ENCODE assay signal across 10 cellular contexts in genomic region chr2:219452361-219453317, GRCh38. TPM values are rescaled to one million over a fixed set of nuclear protein-coding genes. Genes with fewer than 3 reads are reported as not detected.
A peak's percentile ranks its signal among the peaks of the same experiment; 100 is the strongest.
DNase-seq lines count a peak whose midpoint lies in the region; ATAC-seq and TF ChIP-seq lines count a peak whose summit lies in the region.
"Had no signal": no experiment of that assay in that cellular context is flagged by ENCODE, and none has a peak within 500 bp of the region (broad histone marks: within the 10 kb centered on the region; RNA-seq: fewer than 3 reads in every experiment).

No MANE protein-coding gene starts in this region.

- H3K36me3 ChIP-seq in aorta (ENCODE audit: control insufficient read depth in 1 of 2, insufficient read depth in 2 of 2, low read length in 1 of 2) (peaks cover 0 to 9% of the 10 kb centered on the region in 2 donors), MM.1S (replicated peaks; ENCODE audit: insufficient read depth, low read length) (no peaks in the 10 kb centered on the region)

- H3K4me2 ChIP-seq in MM.1S (ENCODE audit: low read depth, low read length) = no peak overlapping the region

- peaks cover 18% of the 10 kb centered on the region for H3K27me3 Mint-ChIP-seq in activated CD8-positive, alpha-beta T cell treated with anti-CD3 and anti-CD28 coated beads, Interleukin-2, amount 10 ng/mL, durations not matched to agents 7 days and 5 days (ENCODE audit: low read depth)
- H3K27me3 Mint-ChIP-seq in activated CD8-positive, alpha-beta T cell treated with anti-CD3 and anti-CD28 coated beads for 36 hours = peaks cover 8% of the 10 kb centered on the region

- H3K9ac ChIP-seq in MM.1S (ENCODE audit: low read length) = no peak overlapping the region

- H3K4me3 ChIP-seq in choroid plexus epithelial cell (ENCODE audit: low read depth, low read length) = no peak overlapping the region
- H3K4me3 ChIP-seq in aorta (ENCODE audit: low read length in 2 of 2) = no peak overlapping the region
- H3K4me3 ChIP-seq in MM.1S (ENCODE audit: low read length) = no peak overlapping the region

- peaks cover 2 to 4% of the 10 kb centered on the region in 2 donors for H3K4me1 ChIP-seq in aorta (ENCODE audit: control insufficient read depth in 1 of 2, insufficient read depth in 2 of 2, low read length in 2 of 2)
- H3K4me1 ChIP-seq in MM.1S (ENCODE audit: low read length) = no peaks in the 10 kb centered on the region

- peak overlapping the region; percentile 89 to 99 for H3K27ac ChIP-seq in aorta (ENCODE audit: low read depth in 1 of 2, low read length in 2 of 2)
- no peak overlapping the region for H3K27ac ChIP-seq in MM.1S (ENCODE audit: low read length)

- H3K79me2 ChIP-seq in MM.1S (ENCODE audit: low read length) = no peaks in the 10 kb centered on the region

- no peak for TF ChIP-seq CTCF in activated CD8-positive, alpha-beta T cell treated with anti-CD3 and anti-CD28 coated beads for 36 hours (IDR thresholded peaks at IDR 0.05)
- no peak for TF ChIP-seq CTCF in choroid plexus epithelial cell (conservative IDR thresholded peaks at IDR 0.05; ENCODE audit: low read depth, low read length)
- no peak for TF ChIP-seq CTCF in MM.1S (IDR thresholded peaks at IDR 0.05; ENCODE audit: low read length)

- H3K9me3 Mint-ChIP-seq in activated CD8-positive, alpha-beta T cell treated with anti-CD3 and anti-CD28 coated beads, Interleukin-2, amount 10 ng/mL, durations not matched to agents 7 days and 5 days (ENCODE audit: insufficient read depth) = no peaks in the 10 kb centered on the region
- H3K9me3 Mint-ChIP-seq in activated CD8-positive, alpha-beta T cell treated with anti-CD3 and anti-CD28 coated beads for 36 hours = no peaks in the 10 kb centered on the region

- H3K27me3 ChIP-seq in aorta (ENCODE audit: control insufficient read depth in 1 of 2, insufficient read depth in 2 of 2, low read length in 1 of 2) (no peaks in the 10 kb centered on the region), MM.1S (replicated peaks; ENCODE audit: insufficient read depth, low read length) (peaks cover 68% of the 10 kb centered on the region)

- no peak for ATAC-seq in activated CD8-positive, alpha-beta T cell treated with anti-CD3 and anti-CD28 coated beads, Interleukin-2, amount 10 ng/mL, durations not matched to agents 7 days and 5 days
- no peak for ATAC-seq in activated CD8-positive, alpha-beta T cell treated with anti-CD3 and anti-CD28 coated beads for 36 hours
- ATAC-seq in aorta (ENCODE audit: low FRiP score) (peak; percentile 85), GM21526 (IDR thresholded peaks at IDR 0.05; ENCODE audit: low FRiP score, unreplicated experiment) (no peak)

- H3K27ac Mint-ChIP-seq in activated CD8-positive, alpha-beta T cell treated with anti-CD3 and anti-CD28 coated beads, Interleukin-2, amount 10 ng/mL, durations not matched to agents 7 days and 5 days = peak overlapping the region; percentile 65
- H3K27ac Mint-ChIP-seq in activated CD8-positive, alpha-beta T cell treated with anti-CD3 and anti-CD28 coated beads for 36 hours = no peak overlapping the region

- intact Hi-C loops in activated CD8-positive, alpha-beta T cell treated with anti-CD3 and anti-CD28 coated beads for 36 hours (cut with micrococcal nuclease) = no loop called here
- intact Hi-C loops in aorta (cut with DNase I) = loop anchor here in 1 of 2 donors (10.0 kb wide), 1 partner anchor 48 kb away; no protein-coding TSS in a partner anchor

- H3K4me3 Mint-ChIP-seq in activated CD8-positive, alpha-beta T cell treated with anti-CD3 and anti-CD28 coated beads, Interleukin-2, amount 10 ng/mL, durations not matched to agents 7 days and 5 days = peak overlapping the region; percentile 42
- no peak overlapping the region for H3K4me3 Mint-ChIP-seq in activated CD8-positive, alpha-beta T cell treated with anti-CD3 and anti-CD28 coated beads for 36 hours

- peaks cover 64% of the 10 kb centered on the region for H3K4me1 Mint-ChIP-seq in activated CD8-positive, alpha-beta T cell treated with anti-CD3 and anti-CD28 coated beads, Interleukin-2, amount 10 ng/mL, durations not matched to agents 7 days and 5 days (ENCODE audit: low read depth)
- peaks cover 22% of the 10 kb centered on the region for H3K4me1 Mint-ChIP-seq in activated CD8-positive, alpha-beta T cell treated with anti-CD3 and anti-CD28 coated beads for 36 hours (ENCODE audit: low read depth)

- no peaks in the 10 kb centered on the region for H3F3A ChIP-seq in MM.1S (ENCODE audit: insufficient read depth, low read length)

- H4K20me1 ChIP-seq in MM.1S (ENCODE audit: insufficient read depth, low read length) = no peaks in the 10 kb centered on the region

- no peak for DNase-seq in activated CD8-positive, alpha-beta T cell treated with anti-CD3 and anti-CD28 coated beads, Interleukin-2, amount 10 ng/mL, durations not matched to agents 7 days and 5 days
- DNase-seq in activated CD8-positive, alpha-beta T cell treated with anti-CD3 and anti-CD28 coated beads for 36 hours = no peak
- DNase-seq in choroid plexus epithelial cell (ENCODE audit: low read depth) (peak; percentile 86), medulla oblongata (ENCODE audit: extremely low spot score) (peak; percentile 68), aorta (peak; percentile 92 to 96), MM.1S (no peak)
- no peak for DNase-seq in activated naive CD4-positive, alpha-beta T cell treated with anti-CD3 and anti-CD28 coated beads, Interleukin-2, amount 50 U/mL, for 16 hours
- DNase-seq: activated CD4-positive, alpha-beta T cell treated with anti-CD3 and anti-CD28 coated beads for 48 hours had no signal

- no peak overlapping the region for H2AFZ ChIP-seq in MM.1S (ENCODE audit: low read length)

- H3K36me3 Mint-ChIP-seq in activated CD8-positive, alpha-beta T cell treated with anti-CD3 and anti-CD28 coated beads, Interleukin-2, amount 10 ng/mL, durations not matched to agents 7 days and 5 days (ENCODE audit: low read depth) = no peaks in the 10 kb centered on the region
- H3K36me3 Mint-ChIP-seq in activated CD8-positive, alpha-beta T cell treated with anti-CD3 and anti-CD28 coated beads for 36 hours (ENCODE audit: low read depth) = no peaks in the 10 kb centered on the region

- CTCF ChIA-PET in activated CD8-positive, alpha-beta T cell treated with anti-CD3 and anti-CD28 coated beads, Interleukin-2, amount 10 ng/mL, durations not matched to agents 7 days and 5 days (lab: Charles Lee) = interaction anchor here (0.7 to 1.2 kb wide), 5 partner anchors 19 to 89 kb away, joined by 3 to 4 read pairs (median 3); partner anchors contain the start of gene GMPPA
- CTCF ChIA-PET in activated CD8-positive, alpha-beta T cell treated with anti-CD3 and anti-CD28 coated beads for 36 hours (lab: Charles Lee) = interaction anchor here (2.9 to 5.1 kb wide), 3 partner anchors 24 to 77 kb away, joined by 11 to 19 read pairs (median 14); no protein-coding TSS in a partner anchor

- H3K9me3 ChIP-seq in aorta (ENCODE audit: control insufficient read depth, low read length) (no peaks in the 10 kb centered on the region), MM.1S (replicated peaks; ENCODE audit: insufficient read depth, low read length) (no peaks in the 10 kb centered on the region)

- no peaks in the 10 kb centered on the region for H3K9me2 ChIP-seq in MM.1S (replicated peaks; ENCODE audit: insufficient read depth, low read length)

- WGBS in aorta, 2 donors = 4 to 7% methylated on average over 23 of the region's 23 CpGs

- POLR2A ChIA-PET in activated CD8-positive, alpha-beta T cell treated with anti-CD3 and anti-CD28 coated beads, Interleukin-2, amount 10 ng/mL, durations not matched to agents 7 days and 5 days (lab: Charles Lee) = no interaction called here
- POLR2A ChIA-PET in activated CD8-positive, alpha-beta T cell treated with anti-CD3 and anti-CD28 coated beads for 36 hours (lab: Charles Lee) = interaction anchor here (0.8 to 1.3 kb wide), 2 partner anchors 23 to 145 kb away, joined by 3 read pairs; partner anchors contain the start of gene STK11IP

RNA-seq across cellular contexts. Expression of gene SPEG, which starts 18.0 kb away (rescaled TPM):
- 10 to 100 TPM; 10.8 to 11.6 TPM for total RNA-seq in activated CD8-positive, alpha-beta T cell treated with anti-CD3 and anti-CD28 coated beads, Interleukin-2, amount 10 ng/mL, durations not matched to agents 7 days and 5 days
- 1 to 10 TPM; 2.1 to 2.3 TPM for total RNA-seq in activated CD8-positive, alpha-beta T cell treated with anti-CD3 and anti-CD28 coated beads for 36 hours
- total RNA-seq in aorta = 100 to 1,000 TPM; 261 to 453 TPM
- 1,000 to 10,000 TPM in 1 of 2 donors, 10 to 100 TPM in 1; 81.6 to 1,108 TPM for polyA plus RNA-seq in aorta

RNA-seq across cellular contexts. Expression of gene DES, which starts 34.5 kb away (rescaled TPM):
- not detected for total RNA-seq in activated CD8-positive, alpha-beta T cell treated with anti-CD3 and anti-CD28 coated beads, Interleukin-2, amount 10 ng/mL, durations not matched to agents 7 days and 5 days
- not detected for total RNA-seq in activated CD8-positive, alpha-beta T cell treated with anti-CD3 and anti-CD28 coated beads for 36 hours
- 100 to 1,000 TPM; 282 to 314 TPM for total RNA-seq in aorta
- polyA plus RNA-seq in aorta = 100 to 1,000 TPM in 1 of 2 donors, 10 to 100 TPM in 1; 22.5 to 145 TPM
- polyA plus RNA-seq: neural cell had no signal

RNA-seq across cellular contexts. Expression of gene GMPPA, which starts 46.1 kb away (rescaled TPM):
- 10 to 100 TPM; 37.8 to 41.2 TPM for total RNA-seq in activated CD8-positive, alpha-beta T cell treated with anti-CD3 and anti-CD28 coated beads, Interleukin-2, amount 10 ng/mL, durations not matched to agents 7 days and 5 days
- total RNA-seq in activated CD8-positive, alpha-beta T cell treated with anti-CD3 and anti-CD28 coated beads for 36 hours = 10 to 100 TPM; 32.4 to 34.2 TPM
- total RNA-seq in aorta = 10 to 100 TPM; 38.5 to 42.3 TPM
- 100 to 1,000 TPM in 1 of 2 donors, 10 to 100 TPM in 1; 17.0 to 135 TPM for polyA plus RNA-seq in aorta

Comparison
In these comparisons a context has a peak if more than half of its experiments do, and no peak if none do; other contexts are left out.
1. DNase-seq: peak in choroid plexus epithelial cell (single experiment), medulla oblongata (single experiment) and aorta (2 of 2); none in activated CD8-positive, alpha-beta T cell treated with anti-CD3 and anti-CD28 coated beads, Interleukin-2, amount 10 ng/mL, durations not matched to agents 7 days and 5 days (single experiment), activated CD8-positive, alpha-beta T cell treated with anti-CD3 and anti-CD28 coated beads for 36 hours (single experiment), MM.1S (single experiment) and activated naive CD4-positive, alpha-beta T cell treated with anti-CD3 and anti-CD28 coated beads, Interleukin-2, amount 50 U/mL, for 16 hours (single experiment).
2. RNA of gene SPEG, which starts 18.0 kb away (total RNA-seq): 261 to 453 TPM in aorta; 10.8 to 11.6 TPM in activated CD8-positive, alpha-beta T cell treated with anti-CD3 and anti-CD28 coated beads, Interleukin-2, amount 10 ng/mL, durations not matched to agents 7 days and 5 days and 2.1 to 2.3 TPM in activated CD8-positive, alpha-beta T cell treated with anti-CD3 and anti-CD28 coated beads for 36 hours; every median in the first group is over 10 times any median in the second.
3. RNA of gene DES, which starts 34.5 kb away (total RNA-seq): 282 to 314 TPM in aorta; not detected in activated CD8-positive, alpha-beta T cell treated with anti-CD3 and anti-CD28 coated beads, Interleukin-2, amount 10 ng/mL, durations not matched to agents 7 days and 5 days and not detected in activated CD8-positive, alpha-beta T cell treated with anti-CD3 and anti-CD28 coated beads for 36 hours; every median in the first group is over 100 times any median in the second.